9 cellular contexts compared by ENCODE assay signal in genomic region chr20:31607640-31608255, GRCh38. TPM values are rescaled to one million over a fixed set of nuclear protein-coding genes. Genes with fewer than 3 reads are reported as not detected.
DNase-seq lines count a peak whose midpoint lies in the region; ATAC-seq and TF ChIP-seq lines count a peak whose summit lies in the region.
"Had no signal": no experiment of that assay in that cellular context is flagged by ENCODE, and none has a peak within 500 bp of the region (broad histone marks: within the 10 kb centered on the region; RNA-seq: fewer than 3 reads in every experiment).

No MANE protein-coding gene starts in this region.

- POLR2A ChIA-PET in CD4-positive, alpha-beta T cell (lab: Charles Lee), result interaction anchor here (1.2 kb wide), 1 partner anchor 35 kb away, joined by 4 read pairs; no protein-coding TSS in a partner anchor

- peak overlapping the region; percentile 87 for H3K23ac ChIP-seq in neuronal stem cell (ENCODE audit: low read depth, low read length, poor library complexity)

- H3K4ac ChIP-seq in neuronal stem cell (ENCODE audit: low read length), result no peak overlapping the region

- peak overlapping the region; percentile 86 for H2AFZ ChIP-seq in neuronal stem cell (ENCODE audit: low read length)

- peak overlapping the region; percentile 51 for H3K4me3 Mint-ChIP-seq in CD4-positive, alpha-beta T cell
- peak overlapping the region; percentile 99 for H3K4me3 Mint-ChIP-seq in endodermal cell
- H3K4me3 Mint-ChIP-seq: activated naive CD8-positive, alpha-beta T cell treated with anti-CD3 and anti-CD28 coated beads, Interleukin-2, amount 10 ng/mL, durations not matched to agents 7 days and 5 days had no signal

- H3K4me3 ChIP-seq in MG63 (peak overlapping the region; percentile 69), endodermal cell (ENCODE audit: low read length) (peak overlapping the region; percentile 95), neuronal stem cell (ENCODE audit: low read length in 2 of 2) (no peak overlapping the region)

- H3K4me1 Mint-ChIP-seq in CD4-positive, alpha-beta T cell (ENCODE audit: low read depth), result peaks cover 23% of the 10 kb centered on the region
- H3K4me1 Mint-ChIP-seq in endodermal cell, result peaks cover 49% of the 10 kb centered on the region

- CTCF ChIA-PET in CD4-positive, alpha-beta T cell (lab: Charles Lee), result interaction anchor here (1.1 to 8.9 kb wide), 3 partner anchors 37 to 116 kb away, joined by 3 to 347 read pairs (median 4); no protein-coding TSS in a partner anchor

- H3K36me3 ChIP-seq in MG63 (peaks cover 18% of the 10 kb centered on the region), endodermal cell (ENCODE audit: control insufficient read depth, insufficient read depth, low read length) (no peaks in the 10 kb centered on the region), neuronal stem cell (replicated peaks in 1 of 2; ENCODE audit: control insufficient read depth in 2 of 2, insufficient read depth in 2 of 2, low read length in 2 of 2) (peaks cover 0 to 1% of the 10 kb centered on the region in 2 donors)

- peak overlapping the region; percentile 50 for H2BK15ac ChIP-seq in neuronal stem cell (ENCODE audit: low read length)

- no peak overlapping the region for H3K27ac ChIP-seq in CD4-positive, alpha-beta T cell (ENCODE audit: low read depth, low read length)
- H3K27ac ChIP-seq in endodermal cell (ENCODE audit: low read depth, low read length), result peak overlapping the region; percentile 88
- H3K27ac ChIP-seq in neuronal stem cell (replicated peaks; ENCODE audit: low read length), result peak overlapping the region; percentile 55

- H4K91ac ChIP-seq in neuronal stem cell (ENCODE audit: low read depth, low read length, poor library complexity), result no peak overlapping the region

- intact Hi-C loops in CD4-positive, alpha-beta T cell (cut with DNase I, micrococcal nuclease), result loop anchor here in 1 of 2 experiments (5.0 kb wide), 1 partner anchor 115 kb away; the partner anchor contains the start of gene BCL2L1

- H3K14ac ChIP-seq in neuronal stem cell (ENCODE audit: low read length), result peak overlapping the region; percentile 27

- H3K18ac ChIP-seq in neuronal stem cell (ENCODE audit: low read length), result peak overlapping the region; percentile 1

- H3K4me2 ChIP-seq in neuronal stem cell (ENCODE audit: insufficient read depth, low read length, poor library complexity, severe bottlenecking), result peak overlapping the region; percentile 90

- H2BK120ac ChIP-seq in neuronal stem cell (ENCODE audit: low read depth, low read length), result peak overlapping the region; percentile 64

- H3K27ac Mint-ChIP-seq in CD4-positive, alpha-beta T cell, result no peak overlapping the region
- H3K27ac Mint-ChIP-seq in endodermal cell, result peak overlapping the region; percentile 99
- H3K27ac Mint-ChIP-seq: activated naive CD8-positive, alpha-beta T cell treated with anti-CD3 and anti-CD28 coated beads, Interleukin-2, amount 10 ng/mL, durations not matched to agents 7 days and 5 days had no signal

- H3K4me1 ChIP-seq in endodermal cell (ENCODE audit: control insufficient read depth, insufficient read depth, low read length) (peaks cover 19% of the 10 kb centered on the region), neuronal stem cell (ENCODE audit: control insufficient read depth in 2 of 2, insufficient read depth in 1 of 2, low read depth in 1 of 2, low read length in 2 of 2) (peaks cover 23 to 38% of the 10 kb centered on the region in 2 donors)

- no peak overlapping the region for H4K8ac ChIP-seq in neuronal stem cell (ENCODE audit: low read depth, low read length)

- H3K9me3 ChIP-seq in CD4-positive, alpha-beta T cell (ENCODE audit: control insufficient read depth, low read length), result no peaks in the 10 kb centered on the region
- H3K9me3 ChIP-seq in MG63, result no peaks in the 10 kb centered on the region
- no peaks in the 10 kb centered on the region for H3K9me3 ChIP-seq in endodermal cell (ENCODE audit: control insufficient read depth, low read length)
- no peaks in the 10 kb centered on the region for H3K9me3 ChIP-seq in neuronal stem cell (replicated peaks in 1 of 2; ENCODE audit: control insufficient read depth in 2 of 2, insufficient read depth in 1 of 2, low read depth in 1 of 2, low read length in 2 of 2)

- peaks cover 64% of the 10 kb centered on the region for H3K27me3 Mint-ChIP-seq in CD4-positive, alpha-beta T cell
- no peaks in the 10 kb centered on the region for H3K27me3 Mint-ChIP-seq in endodermal cell (ENCODE audit: insufficient read depth)

- ATAC-seq in CD4-positive, alpha-beta T cell (ENCODE audit: poor library complexity), result no peak
- ATAC-seq in GM21619 (IDR thresholded peaks at IDR 0.05; ENCODE audit: unreplicated experiment), result no peak

- DNase-seq in CD4-positive, alpha-beta T cell, result no peak
- DNase-seq in MG63 (no peak), endodermal cell (no peak), neuronal stem cell (ENCODE audit: low spot score) (no peak), G401 (ENCODE audit: low spot score) (no peak), SKM-1 treated with dmso at 0.1 percent for 144 hours (lab: John Stamatoyannopoulos, UW; ENCODE audit: unreplicated experiment) (no peak), amygdala (lab: John Stamatoyannopoulos, UW) (no peak)
- DNase-seq: activated naive CD8-positive, alpha-beta T cell treated with anti-CD3 and anti-CD28 coated beads, Interleukin-2, amount 10 ng/mL, durations not matched to agents 7 days and 5 days had no signal

- H3K9ac ChIP-seq in endodermal cell (ENCODE audit: extremely low read depth, low read length, poor library complexity, severe bottlenecking) (peak overlapping the region; percentile 25), neuronal stem cell (ENCODE audit: low read depth, low read length, poor library complexity) (peak overlapping the region; percentile 34)

- peak overlapping the region; percentile 58 for H2AK5ac ChIP-seq in neuronal stem cell (ENCODE audit: low read depth, low read length)

- H2BK12ac ChIP-seq in neuronal stem cell (ENCODE audit: low read length), result no peak overlapping the region

- H3K79me1 ChIP-seq in neuronal stem cell (ENCODE audit: low read depth, low read length), result no peaks in the 10 kb centered on the region

- no peaks in the 10 kb centered on the region for H3K9me3 Mint-ChIP-seq in CD4-positive, alpha-beta T cell
- no peaks in the 10 kb centered on the region for H3K9me3 Mint-ChIP-seq in endodermal cell
- H3K9me3 Mint-ChIP-seq: activated naive CD8-positive, alpha-beta T cell treated with anti-CD3 and anti-CD28 coated beads, Interleukin-2, amount 10 ng/mL, durations not matched to agents 7 days and 5 days had no signal

- TF ChIP-seq CTCF in CD4-positive, alpha-beta T cell (IDR thresholded peaks at IDR 0.05), result no peak
- TF ChIP-seq CTCF in endodermal cell (conservative IDR thresholded peaks at IDR 0.05), result no peak

- in situ Hi-C loops in G401 (cut with HindIII; ENCODE audit: low sequenced_read_pairs), result no loop called here

- H3K36me3 Mint-ChIP-seq in CD4-positive, alpha-beta T cell (ENCODE audit: low read depth), result peaks cover 5% of the 10 kb centered on the region
- peaks cover 20% of the 10 kb centered on the region for H3K36me3 Mint-ChIP-seq in endodermal cell (ENCODE audit: low read depth)
- H3K36me3 Mint-ChIP-seq: activated naive CD8-positive, alpha-beta T cell treated with anti-CD3 and anti-CD28 coated beads, Interleukin-2, amount 10 ng/mL, durations not matched to agents 7 days and 5 days had no signal

- 55 to 68% methylated on average over 5 to 9 of the region's 9 CpGs for WGBS in endodermal cell (ENCODE audit: insufficient coverage in 1 of 2, insufficient read length in 1 of 2), 2 experiments
- WGBS in neuronal stem cell (ENCODE audit: extremely low coverage in 2 of 2, insufficient read length in 2 of 2, insufficient replicate concordance in 1 of 2), 2 donors, result no CpG with 5 or more reads among the region's 9 CpGs

- H3K27me3 ChIP-seq in CD4-positive, alpha-beta T cell (ENCODE audit: control insufficient read depth, insufficient read depth, low read length), result peaks cover 43% of the 10 kb centered on the region
- H3K27me3 ChIP-seq in MG63, result no peaks in the 10 kb centered on the region
- no peaks in the 10 kb centered on the region for H3K27me3 ChIP-seq in endodermal cell (ENCODE audit: control insufficient read depth, insufficient read depth, low read length, poor library complexity, severe bottlenecking)
- peaks cover 0 to 47% (median 13%) of the 10 kb centered on the region in 3 experiments for H3K27me3 ChIP-seq in neuronal stem cell (ENCODE audit: control insufficient read depth in 3 of 3, insufficient read depth in 3 of 3, low read depth in 1 of 3, low read length in 3 of 3)

- no peak overlapping the region for H2BK5ac ChIP-seq in neuronal stem cell (ENCODE audit: low read length)

RNA-seq across cellular contexts. Expression of gene ID1, which starts 2.7 kb away (rescaled TPM):
- 10 to 100 TPM; 22.8 to 24.2 TPM for total RNA-seq in CD4-positive, alpha-beta T cell
- 363 and 396 TPM in 2 replicates for total RNA-seq in MG63 (2014; rRNA removed; shearing (Covaris generic); ENCODE audit: low replicate concordance)
- 100 to 1,000 TPM; 380 to 447 TPM for total RNA-seq in endodermal cell
- 223 TPM for polyA plus RNA-seq in endodermal cell (2013, experiment 1 of 2)
- polyA plus RNA-seq in endodermal cell (2013, experiment 2 of 2), result 194 TPM
- 60.4 TPM for polyA plus RNA-seq in neuronal stem cell (2013, experiment 1 of 2)
- 58.3 TPM for polyA plus RNA-seq in neuronal stem cell (2013, experiment 2 of 2)
- total RNA-seq in G401 (2014; rRNA removed; shearing (Covaris generic)), result 1,330 and 1,439 TPM in 2 replicates

RNA-seq across cellular contexts. Expression of gene COX4I2, which starts 30.0 kb away (rescaled TPM):
- not detected for total RNA-seq in CD4-positive, alpha-beta T cell
- total RNA-seq in MG63 (2014; rRNA removed; shearing (Covaris generic); ENCODE audit: low replicate concordance), result not detected in 2 replicates
- total RNA-seq in endodermal cell, result not detected
- polyA plus RNA-seq in endodermal cell (2013, experiment 1 of 2), result not detected
- polyA plus RNA-seq in endodermal cell (2013, experiment 2 of 2), result not detected
- polyA plus RNA-seq in neuronal stem cell (2013, experiment 1 of 2), result 0.10 TPM
- polyA plus RNA-seq in neuronal stem cell (2013, experiment 2 of 2), result not detected
- total RNA-seq in G401 (2014; rRNA removed; shearing (Covaris generic)), result not detected in 2 replicates
- total RNA-seq: activated naive CD8-positive, alpha-beta T cell treated with anti-CD3 and anti-CD28 coated beads, Interleukin-2, amount 10 ng/mL, durations not matched to agents 7 days and 5 days had no signal

Comparison
In these comparisons a context has a peak if more than half of its experiments do, and no peak if none do; other contexts are left out.
1. H3K4me3 ChIP-seq: peak in MG63 (single experiment) and endodermal cell (single experiment); none in neuronal stem cell (0 of 2).
2. RNA of gene ID1, which starts 2.7 kb away (total RNA-seq): 1,330 to 1,439 TPM in G401, 380 to 447 TPM in endodermal cell and 363 to 396 TPM in MG63; 22.8 to 24.2 TPM in CD4-positive, alpha-beta T cell; every median in the first group is over 10 times any median in the second.